Comparison of ENCODE assay signal across 23 cellular contexts in genomic region chr6:156713548-156713947, GRCh38.
DNase-seq lines count a peak whose midpoint lies in the region; ATAC-seq, FAIRE-seq and TF ChIP-seq lines count a peak whose summit lies in the region.
"Had no signal": no experiment of that assay in that cellular context is flagged by ENCODE, and none has a peak within 500 bp of the region (broad histone marks: within the 10 kb centered on the region; RNA-seq: fewer than 3 reads in every experiment).

No MANE protein-coding gene starts in this region.

- no TSS peak for BruUV-seq in K562 (replicated peaks; lab: Mats Ljungman, UMichigan)

- H3K9me1 ChIP-seq in K562 (ENCODE audit: control insufficient read depth, insufficient read depth, low read length) = no peaks in the 10 kb centered on the region

- H3K4me1 Mint-ChIP-seq in activated naive CD8-positive, alpha-beta T cell treated with anti-CD3 and anti-CD28 coated beads, Interleukin-2, amount 50 U/mL, for 24 hours = peaks cover 4% of the 10 kb centered on the region
- no peaks in the 10 kb centered on the region for H3K4me1 Mint-ChIP-seq in activated naive CD8-positive, alpha-beta T cell treated with anti-CD3 and anti-CD28 coated beads for 36 hours

- peak overlapping the region; percentile 25; the same call in 1 of the 2 replicates for H2AFZ ChIP-seq in K562 (ENCODE audit: low read depth, low read length)

- TF ChIP-seq POLR2A in K562 (conservative IDR thresholded peaks at IDR 0.05) (no peak), spleen (IDR thresholded peaks at IDR 0.05) (no peak), testis (IDR thresholded peaks at IDR 0.05) (no peak)

- CTCF ChIA-PET in HEK293 (lab: Yijun Ruan, JAX) = interaction anchor here (1.2 kb wide), 1 partner anchor 15 kb away, joined by 6 read pairs; no protein-coding TSS in a partner anchor
- CTCF ChIA-PET in K562 (lab: Yijun Ruan, JAX; ENCODE audit: low intra/inter-chr PET ratio) = no interaction called here

- H3K4me2 ChIP-seq in K562 (ENCODE audit: insufficient read depth, low read length) = no peak overlapping the region
- H3K4me2 ChIP-seq: BLaER1 treated with 17β-estradiol and CSF1 and Interleukin-3, amounts not matched to agents 10 nM and 100 nM had no signal

- H3K27ac ChIP-seq in HEK293 (ENCODE audit: extremely low read depth, low read depth, low read length) (no peak overlapping the region), K562 (ENCODE audit: extremely low read depth, low read depth, low read length) (no peak overlapping the region), spleen (no peak overlapping the region), testis (no peak overlapping the region)
- H3K27ac ChIP-seq: 22Rv1; BLaER1 treated with 17β-estradiol and CSF1 and Interleukin-3, amounts not matched to agents 10 nM and 100 nM had no signal

- no peak for DNase-seq in activated naive CD8-positive, alpha-beta T cell treated with anti-CD3 and anti-CD28 coated beads, Interleukin-2, amount 50 U/mL, for 24 hours
- no peak for DNase-seq in activated naive CD8-positive, alpha-beta T cell treated with anti-CD3 and anti-CD28 coated beads for 36 hours
- DNase-seq in K562 (ENCODE audit: extremely low read depth in 1 of 4, low spot score in 3 of 4) (no peak), spleen (no peak), SK-N-DZ (ENCODE audit: low spot score) (no peak), NCI-H1105 (lab: John Stamatoyannopoulos, UW) (no peak), testis (no peak)
- DNase-seq: AML-193; BE2C; CD4-positive, alpha-beta T cell; CD8-positive, alpha-beta memory T cell; DMS 273 treated with DMSO at 0.1 percent for 48 hours; DMS79; GOT3 had no signal

- FAIRE-seq in K562 (lab: Jason Lieb, UNC) = no peak
- FAIRE-seq: A204.1, D721Med, G401.6, H54 had no signal

- POLR2A ChIA-PET in HEK293 (lab: Yijun Ruan, JAX) (no interaction called here), K562 (lab: Yijun Ruan, JAX) (no interaction called here)

- in situ Hi-C loops in K562 (cut with MboI) = no loop called here

- TF ChIP-seq CTCF in HEK293 (tag by site-specific recombination; IDR thresholded peaks at IDR 0.05) = no peak
- no peak for TF ChIP-seq CTCF in K562 (IDR thresholded peaks at IDR 0.05 in 2 of 3, conservative IDR thresholded peaks at IDR 0.05 in 1 of 3; ENCODE audit: insufficient read depth in 2 of 3, low read depth in 1 of 3, low read length in 3 of 3)
- no peak for TF ChIP-seq CTCF in spleen (IDR thresholded peaks at IDR 0.05 in 8 of 11, conservative IDR thresholded peaks at IDR 0.05 in 3 of 11)
- no peak for TF ChIP-seq CTCF in testis (IDR thresholded peaks at IDR 0.05)

- H3K79me2 ChIP-seq in K562 (ENCODE audit: control insufficient read depth, insufficient read depth, low read length) = no peaks in the 10 kb centered on the region

- intact Hi-C loops in K562 (cut with micrococcal nuclease) = no loop called here
- intact Hi-C loops in spleen (cut with DNase I; ENCODE audit: low total_unique reads) = no loop called here
- intact Hi-C loops in testis (cut with DNase I; ENCODE audit: low total_unique reads) = no loop called here

- 11% methylated on average over 5 of the region's 5 CpGs for WGBS in K562 (ENCODE audit: insufficient coverage, low coverage, missing lambda C conversion rate)
- 82 to 89% (median 85%) methylated on average over 5 of the region's 5 CpGs for WGBS in spleen, 5 donors
- WGBS in testis, 2 donors = 78 to 91% methylated on average over 5 of the region's 5 CpGs

- peak overlapping the region; percentile 32 for H3K4me3 Mint-ChIP-seq in activated naive CD8-positive, alpha-beta T cell treated with anti-CD3 and anti-CD28 coated beads, Interleukin-2, amount 50 U/mL, for 24 hours
- no peak overlapping the region for H3K4me3 Mint-ChIP-seq in activated naive CD8-positive, alpha-beta T cell treated with anti-CD3 and anti-CD28 coated beads for 36 hours
- H3K4me3 Mint-ChIP-seq: CD14-positive monocyte; CD4-positive, alpha-beta T cell had no signal

- TF ChIP-seq RAD21 in K562 (CRISPR knock-in tag; conservative IDR thresholded peaks at IDR 0.05 in 1 of 2, IDR thresholded peaks at IDR 0.05 in 1 of 2) = no peak

- no peak for TF ChIP-seq EP300 in K562 (IDR thresholded peaks at IDR 0.05; ENCODE audit: low read length)

- H3K27me3 ChIP-seq in K562 (ENCODE audit: control insufficient read depth in 2 of 2, insufficient read depth in 2 of 2, low read length in 2 of 2) (peaks cover 8 to 13% of the 10 kb centered on the region in 2 experiments), spleen (replicated peaks in 1 of 7) (no peaks in the 10 kb centered on the region), testis (no peaks in the 10 kb centered on the region)
- H3K27me3 ChIP-seq: BE2C; BLaER1 treated with 17β-estradiol and CSF1 and Interleukin-3, amounts not matched to agents 10 nM and 100 nM had no signal

- H3K36me3 Mint-ChIP-seq in activated naive CD8-positive, alpha-beta T cell treated with anti-CD3 and anti-CD28 coated beads, Interleukin-2, amount 50 U/mL, for 24 hours (ENCODE audit: low read depth) = no peaks in the 10 kb centered on the region
- no peaks in the 10 kb centered on the region for H3K36me3 Mint-ChIP-seq in activated naive CD8-positive, alpha-beta T cell treated with anti-CD3 and anti-CD28 coated beads for 36 hours
- H3K36me3 Mint-ChIP-seq: CD14-positive monocyte; CD8-positive, alpha-beta memory T cell had no signal

- H3K9me3 ChIP-seq in HEK293 (ENCODE audit: control insufficient read depth, insufficient read depth, low read depth, low read length) (no peaks in the 10 kb centered on the region), K562 (replicated peaks; ENCODE audit: control insufficient read depth, insufficient read depth, low read depth, low read length) (no peaks in the 10 kb centered on the region; the same call in 1 of the 2 replicates), spleen (no peaks in the 10 kb centered on the region), testis (no peaks in the 10 kb centered on the region)
- H3K9me3 ChIP-seq: BE2C; BLaER1 treated with 17β-estradiol and CSF1 and Interleukin-3, amounts not matched to agents 10 nM and 100 nM; HAP-1 had no signal

- no peaks in the 10 kb centered on the region for H3K27me3 Mint-ChIP-seq in activated naive CD8-positive, alpha-beta T cell treated with anti-CD3 and anti-CD28 coated beads, Interleukin-2, amount 50 U/mL, for 24 hours
- no peaks in the 10 kb centered on the region for H3K27me3 Mint-ChIP-seq in activated naive CD8-positive, alpha-beta T cell treated with anti-CD3 and anti-CD28 coated beads for 36 hours
- H3K27me3 Mint-ChIP-seq: CD4-positive, alpha-beta T cell had no signal

- H3K9ac ChIP-seq in K562 (ENCODE audit: insufficient read depth in 1 of 2, low read depth in 2 of 2, low read length in 2 of 2) = no peak overlapping the region
- H3K9ac ChIP-seq: BLaER1 treated with 17β-estradiol and CSF1 and Interleukin-3, amounts not matched to agents 10 nM and 100 nM had no signal

- no peak for ATAC-seq in activated naive CD8-positive, alpha-beta T cell treated with anti-CD3 and anti-CD28 coated beads, Interleukin-2, amount 50 U/mL, for 24 hours
- no peak; the same call in 2 of the 3 replicates for ATAC-seq in K562

- H3K36me3 ChIP-seq in HEK293 (ENCODE audit: control insufficient read depth in 2 of 2, insufficient read depth in 1 of 2, low read length in 2 of 2) = no peaks in the 10 kb centered on the region
- H3K36me3 ChIP-seq in K562 (ENCODE audit: control insufficient read depth, insufficient read depth, low read length) = no peaks in the 10 kb centered on the region
- H3K36me3 ChIP-seq in spleen = no peaks in the 10 kb centered on the region
- H3K36me3 ChIP-seq in testis (ENCODE audit: low read depth, missing control alignments) = no peaks in the 10 kb centered on the region
- H3K36me3 ChIP-seq: BE2C; BLaER1 treated with 17β-estradiol and CSF1 and Interleukin-3, amounts not matched to agents 10 nM and 100 nM; HAP-1 had no signal

- H3K9me3 Mint-ChIP-seq in activated naive CD8-positive, alpha-beta T cell treated with anti-CD3 and anti-CD28 coated beads, Interleukin-2, amount 50 U/mL, for 24 hours = no peaks in the 10 kb centered on the region
- H3K9me3 Mint-ChIP-seq in activated naive CD8-positive, alpha-beta T cell treated with anti-CD3 and anti-CD28 coated beads for 36 hours = no peaks in the 10 kb centered on the region
- H3K9me3 Mint-ChIP-seq: CD4-positive, alpha-beta T cell; CD8-positive, alpha-beta memory T cell had no signal

- H3K27ac Mint-ChIP-seq in activated naive CD8-positive, alpha-beta T cell treated with anti-CD3 and anti-CD28 coated beads, Interleukin-2, amount 50 U/mL, for 24 hours = no peak overlapping the region
- no peak overlapping the region for H3K27ac Mint-ChIP-seq in activated naive CD8-positive, alpha-beta T cell treated with anti-CD3 and anti-CD28 coated beads for 36 hours
- H3K27ac Mint-ChIP-seq: CD14-positive monocyte; CD4-positive, alpha-beta T cell; CD8-positive, alpha-beta memory T cell had no signal

- H3K4me1 ChIP-seq in HEK293 (ENCODE audit: control insufficient read depth, insufficient read depth, low read length) (no peaks in the 10 kb centered on the region), K562 (replicated peaks in 1 of 2; ENCODE audit: control insufficient read depth in 2 of 2, insufficient read depth in 2 of 2, low read length in 2 of 2) (peaks cover 11 to 14% of the 10 kb centered on the region in 2 experiments), spleen (no peaks in the 10 kb centered on the region), testis (no peaks in the 10 kb centered on the region)
- H3K4me1 ChIP-seq: BE2C had no signal

- H3K4me3 ChIP-seq in HEK293 (ENCODE audit: low read depth, low read length) = no peak overlapping the region
- no peak overlapping the region for H3K4me3 ChIP-seq in K562
- H3K4me3 ChIP-seq in spleen = no peak overlapping the region
- no peak overlapping the region for H3K4me3 ChIP-seq in testis
- H3K4me3 ChIP-seq: BLaER1 treated with 17β-estradiol and CSF1 and Interleukin-3, amounts not matched to agents 10 nM and 100 nM; HAP-1 had no signal

- H4K20me1 ChIP-seq in K562 (replicated peaks; ENCODE audit: control insufficient read depth, insufficient read depth, low read length) = no peaks in the 10 kb centered on the region
- H4K20me1 ChIP-seq: BLaER1 treated with 17β-estradiol and CSF1 and Interleukin-3, amounts not matched to agents 10 nM and 100 nM had no signal

TF ChIP-seq in HEK293, 187 proteins besides CTCF, POLR2A, EP300 and RAD21 (continues in another document):
- peak; percentile 57 for TF ChIP-seq ZFHX2 (tag by site-specific recombination; conservative IDR thresholded peaks at IDR 0.05)

TF ChIP-seq in K562, 482 proteins besides CTCF, POLR2A, EP300 and RAD21:
- TF ChIP-seq ZNF263 (CRISPR knock-in tag; IDR thresholded peaks at IDR 0.05; ENCODE audit: borderline replicate concordance) = peak; percentile 88
- TF ChIP-seq ZNF174 (CRISPR knock-in tag; IDR thresholded peaks at IDR 0.05) = no peak
